20 cellular contexts compared by ENCODE assay signal in the genomic region with DNA sequence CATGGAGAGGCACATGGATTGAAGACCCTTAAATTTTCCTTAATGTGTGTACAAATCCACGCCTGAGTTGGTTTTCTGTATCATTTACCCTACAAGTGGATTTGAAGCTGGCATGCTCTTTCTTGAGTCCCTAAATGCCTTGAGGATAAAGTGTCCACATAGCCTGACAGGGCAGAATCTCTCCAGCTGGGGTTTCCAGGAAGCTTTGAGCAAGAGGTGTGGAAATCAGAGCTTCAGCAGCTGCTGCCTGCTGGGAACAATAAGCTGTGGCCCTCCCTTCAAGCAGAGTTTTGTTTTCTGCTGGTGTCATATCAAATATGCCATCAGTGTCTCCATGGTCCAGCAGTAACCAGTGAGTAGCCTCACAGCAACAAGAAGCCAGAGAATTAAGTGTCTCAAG.
DNase-seq lines count a peak whose midpoint lies in the region; ATAC-seq and TF ChIP-seq lines count a peak whose summit lies in the region.
"Had no signal": no experiment of that assay in that cellular context is flagged by ENCODE, and none has a peak within 500 bp of the region (broad histone marks: within the 10 kb centered on the region; RNA-seq: fewer than 3 reads in every experiment).

No MANE protein-coding gene starts in this region.

- no peaks in the 10 kb centered on the region for H3F3A ChIP-seq in GM23248 (ENCODE audit: insufficient read depth)

- H3K4me3 Mint-ChIP-seq in activated naive CD8-positive, alpha-beta T cell treated with anti-CD3 and anti-CD28 coated beads for 36 hours, result no peak overlapping the region
- H3K4me3 Mint-ChIP-seq: T-cell; T-helper 2 cell treated with Interferon-gamma antibody and Interleukin-4, amounts not matched to agents 5 μg/mL and 100 μg/mL, for 36 hours had no signal

- H3K9me3 ChIP-seq in A673 (ENCODE audit: low read depth, low read length, poor library complexity, severe bottlenecking) (peaks cover 5% of the 10 kb centered on the region), GM23248 (ENCODE audit: low read depth) (no peaks in the 10 kb centered on the region)

- H3K36me3 ChIP-seq in A673 (ENCODE audit: insufficient read depth, low read length, poor library complexity, severe bottlenecking), result no peaks in the 10 kb centered on the region
- no peaks in the 10 kb centered on the region for H3K36me3 ChIP-seq in GM23248 (ENCODE audit: low read depth)

- H3K4me1 Mint-ChIP-seq in activated naive CD8-positive, alpha-beta T cell treated with anti-CD3 and anti-CD28 coated beads for 36 hours, result no peaks in the 10 kb centered on the region

- H3K9ac ChIP-seq in GM23248, result no peak overlapping the region

- WGBS in GM23248 (ENCODE audit: low coverage in 1 of 2, low lambda C conversion rate in 2 of 2, missing lambda C conversion rate in 2 of 2), 2 experiments, result 4 to 13% methylated on average over 1 of the region's 1 CpG

- intact Hi-C loops in A673 (cut with micrococcal nuclease; ENCODE audit: unreplicated experiment), result no loop called here

- TF ChIP-seq CTCF in A673 (conservative IDR thresholded peaks at IDR 0.05; ENCODE audit: low read depth, low read length), result no peak
- no peak for TF ChIP-seq CTCF in fibroblast of pulmonary artery (IDR thresholded peaks at IDR 0.05; ENCODE audit: low read length, missing control alignments)

- H3K79me2 ChIP-seq in GM23248 (ENCODE audit: insufficient read depth), result no peaks in the 10 kb centered on the region

- no peaks in the 10 kb centered on the region for H3K27me3 ChIP-seq in A673 (replicated peaks; ENCODE audit: insufficient read depth, low read depth, low read length, poor library complexity)
- H3K27me3 ChIP-seq in GM23248 (replicated peaks; ENCODE audit: insufficient read depth), result no peaks in the 10 kb centered on the region

- H3K9me2 ChIP-seq in GM23248 (ENCODE audit: insufficient read depth), result no peaks in the 10 kb centered on the region

- H3K27me3 Mint-ChIP-seq in activated naive CD8-positive, alpha-beta T cell treated with anti-CD3 and anti-CD28 coated beads for 36 hours, result peaks cover 5% of the 10 kb centered on the region

- CTCF ChIA-PET in A673 (lab: Charles Lee), result no interaction called here

- H3K27ac ChIP-seq in A673 (ENCODE audit: low read depth, low read length, poor library complexity, severe bottlenecking) (peak overlapping the region; percentile 96), GM23248 (no peak overlapping the region)
- H3K27ac ChIP-seq: 22Rv1, C4-2B, PC-9 had no signal

- no peak overlapping the region for H3K27ac Mint-ChIP-seq in activated naive CD8-positive, alpha-beta T cell treated with anti-CD3 and anti-CD28 coated beads for 36 hours
- H3K27ac Mint-ChIP-seq: T-cell; T-helper 2 cell treated with Interferon-gamma antibody and Interleukin-4, amounts not matched to agents 5 μg/mL and 100 μg/mL, for 36 hours had no signal

- H3K36me3 Mint-ChIP-seq in activated naive CD8-positive, alpha-beta T cell treated with anti-CD3 and anti-CD28 coated beads for 36 hours, result no peaks in the 10 kb centered on the region
- H3K36me3 Mint-ChIP-seq: T-cell had no signal

- no TSS peak for BruUV-seq in A673 (replicated peaks; lab: Mats Ljungman, UMichigan)

- in situ Hi-C loops in GM23248 (cut with MboI), result no loop called here

- DNase-seq in DMS53 (lab: John Stamatoyannopoulos, UW) (peak; percentile 10), DMS53 treated with DMSO at 0.1 percent for 48 hours (lab: John Stamatoyannopoulos, UW; ENCODE audit: unreplicated experiment) (no peak), A673 (ENCODE audit: low spot score) (no peak), NCI-H187 (lab: John Stamatoyannopoulos, UW) (peak; percentile 80 to 89), fibroblast of pulmonary artery (ENCODE audit: low read depth) (peak; percentile 53), GM23248 (no peak)
- no peak for DNase-seq in activated naive CD8-positive, alpha-beta T cell treated with anti-CD3 and anti-CD28 coated beads for 36 hours
- DNase-seq: DND-41, IMR-90, NCI-H1436 treated with DMSO at 0.1 percent for 48 hours, NCI-H2081 treated with DMSO at 0.1 percent for 48 hours, NCI-H69, PC-9, RPMI8226, T-cell had no signal

- H3K4me3 ChIP-seq in A673 (ENCODE audit: low read depth, low read length, poor library complexity, severe bottlenecking) (no peak overlapping the region), fibroblast of pulmonary artery (replicated peaks; ENCODE audit: low read depth, low read length) (no peak overlapping the region), GM23248 (no peak overlapping the region)
- H3K4me3 ChIP-seq: PC-9 had no signal

- POLR2A ChIA-PET in A673 (lab: Charles Lee; ENCODE audit: low non-redundant PET), result interaction anchor here (0.5 kb wide), 1 partner anchor 537 kb away, joined by 3 read pairs; no protein-coding TSS in a partner anchor

- H4K20me1 ChIP-seq in GM23248 (ENCODE audit: insufficient read depth), result no peaks in the 10 kb centered on the region

- no peak overlapping the region for H2AFZ ChIP-seq in GM23248
- H2AFZ ChIP-seq: PC-9 had no signal

- no peak for ATAC-seq in GM18868 (IDR thresholded peaks at IDR 0.05; ENCODE audit: unreplicated experiment)
- ATAC-seq: HCT116, T-cell had no signal

- no peaks in the 10 kb centered on the region for H3K9me3 Mint-ChIP-seq in activated naive CD8-positive, alpha-beta T cell treated with anti-CD3 and anti-CD28 coated beads for 36 hours
- H3K9me3 Mint-ChIP-seq: T-helper 2 cell treated with Interferon-gamma antibody and Interleukin-4, amounts not matched to agents 5 μg/mL and 100 μg/mL, for 36 hours had no signal

- H3K4me2 ChIP-seq in GM23248 (ENCODE audit: unreplicated experiment), result no peak overlapping the region
- H3K4me2 ChIP-seq: PC-9 had no signal

- H3K4me1 ChIP-seq in A673 (ENCODE audit: insufficient read depth, low read length, poor library complexity, severe bottlenecking), result peaks cover 39% of the 10 kb centered on the region
- H3K4me1 ChIP-seq in GM23248 (ENCODE audit: insufficient read depth), result no peaks in the 10 kb centered on the region

Comparison
In these comparisons a context has a peak if more than half of its experiments do, and no peak if none do; other contexts are left out.
1. DNase-seq: peak in DMS53 (single experiment), NCI-H187 (2 of 2) and fibroblast of pulmonary artery (single experiment); none in DMS53 treated with DMSO at 0.1 percent for 48 hours (single experiment), A673 (single experiment), GM23248 (single experiment) and activated naive CD8-positive, alpha-beta T cell treated with anti-CD3 and anti-CD28 coated beads for 36 hours (single experiment).